ENCODE assay signal across 14 cellular contexts in genomic region chr9:94905606-94906005, GRCh38.
DNase-seq lines count a peak whose midpoint lies in the region; ATAC-seq, FAIRE-seq and TF ChIP-seq lines count a peak whose summit lies in the region.
"Had no signal": no experiment of that assay in that cellular context is flagged by ENCODE, and none has a peak within 500 bp of the region (broad histone marks: within the 10 kb centered on the region; RNA-seq: fewer than 3 reads in every experiment).

No MANE protein-coding gene starts in this region.

- no peak for TF ChIP-seq EP300 in A549 (IDR thresholded peaks at IDR 0.05)

- FAIRE-seq in A549 (lab: Jason Lieb, UNC) = no peak
- FAIRE-seq: H1 had no signal

- H3K27ac ChIP-seq in A549 (peak overlapping the region; percentile 97 to 99), cingulate gyrus (ENCODE audit: low read depth, low read length) (peak overlapping the region; percentile 90)
- H3K27ac ChIP-seq: SJSA1 had no signal

- peak overlapping the region; percentile 89 for H3K4me2 ChIP-seq in A549

- H3K9me3 ChIP-seq in A549 = no peaks in the 10 kb centered on the region
- H3K9me3 ChIP-seq: SJSA1 had no signal

- peak overlapping the region; percentile 17 for H3K27ac Mint-ChIP-seq in neural crest cell (ENCODE audit: unreplicated experiment)
- H3K27ac Mint-ChIP-seq: B cell; CD8-positive, alpha-beta T cell had no signal

- POLR2A ChIA-PET in A549 (lab: Yijun Ruan, JAX) (interaction anchor here (1.5 to 6.4 kb wide), 4 partner anchors 8 to 106 kb away, joined by 4 to 58 read pairs (median 25); no protein-coding TSS in a partner anchor), HEK293T (lab: Yijun Ruan, JAX) (no interaction called here)

- peaks cover 64% of the 10 kb centered on the region for H3K4me1 Mint-ChIP-seq in neural crest cell
- H3K4me1 Mint-ChIP-seq: B cell had no signal

- H3K4me3 Mint-ChIP-seq in neural crest cell = peak overlapping the region; percentile 28
- H3K4me3 Mint-ChIP-seq: B cell; CD8-positive, alpha-beta T cell had no signal

- H3K4me3 ChIP-seq in A549 (no peak overlapping the region), foreskin fibroblast (ENCODE audit: low read depth in 1 of 2, low read length in 2 of 2) (no peak overlapping the region)
- H3K4me3 ChIP-seq: SJSA1 had no signal

- CTCF ChIA-PET in A549 (lab: Yijun Ruan, JAX) (interaction anchor here (1.1 to 7.8 kb wide), 3 partner anchors 8 to 140 kb away, joined by 3 to 48 read pairs (median 10); no protein-coding TSS in a partner anchor), HEK293T (lab: Yijun Ruan, JAX) (interaction anchor here (1.2 kb wide), 1 partner anchor 222 kb away, joined by 3 read pairs; no protein-coding TSS in a partner anchor)

- H3K36me3 Mint-ChIP-seq in neural crest cell (ENCODE audit: low read depth) = no peaks in the 10 kb centered on the region
- H3K36me3 Mint-ChIP-seq: CD8-positive, alpha-beta T cell had no signal

- peak in 1 of 2 experiments; percentile 47 for DNase-seq in A549 (ENCODE audit: low read depth in 1 of 2, low spot score in 1 of 2)
- DNase-seq in HEK293T (ENCODE audit: extremely low spot score) = no peak
- no peak for DNase-seq in neural crest cell (ENCODE audit: low read depth, low spot score)
- no peak for DNase-seq in foreskin fibroblast
- DNase-seq: ACHN; CD8-positive, alpha-beta T cell; NCI-H2029 treated with DMSO at 0.1 percent for 48 hours; NCI-H524 treated with DMSO at 0.1 percent for 48 hours had no signal

- TF ChIP-seq POLR2A in A549 (IDR thresholded peaks at IDR 0.05; ENCODE audit: low read length) = no peak

- no peaks in the 10 kb centered on the region for H3K9me3 Mint-ChIP-seq in neural crest cell
- H3K9me3 Mint-ChIP-seq: CD8-positive, alpha-beta T cell had no signal

- no peaks in the 10 kb centered on the region for H3K27me3 Mint-ChIP-seq in neural crest cell (ENCODE audit: low read depth)
- H3K27me3 Mint-ChIP-seq: B cell had no signal

- peaks cover 95% of the 10 kb centered on the region for H3K4me1 ChIP-seq in A549

- 60% methylated on average over 2 of the region's 2 CpGs for WGBS in A549 (ENCODE audit: missing lambda C conversion rate)

- ATAC-seq in A549 (no peak), HG03378 (IDR thresholded peaks at IDR 0.05; ENCODE audit: unreplicated experiment) (no peak), GM19467 (IDR thresholded peaks at IDR 0.05; ENCODE audit: unreplicated experiment) (no peak)
- ATAC-seq: CD8-positive, alpha-beta T cell had no signal

- TF ChIP-seq CTCF in A549 (IDR thresholded peaks at IDR 0.05) = no peak
- TF ChIP-seq CTCF in neural crest cell (conservative IDR thresholded peaks at IDR 0.05) = no peak
- no peak for TF ChIP-seq CTCF in foreskin fibroblast (IDR thresholded peaks at IDR 0.05; ENCODE audit: low read depth, low read length)

- no peak for TF ChIP-seq RAD21 in A549 (conservative IDR thresholded peaks at IDR 0.05 in 1 of 2, IDR thresholded peaks at IDR 0.05 in 1 of 2)

TF ChIP-seq in A549, 52 proteins besides CTCF, POLR2A, EP300 and RAD21 (continues in another document):
- TF ChIP-seq JUNB (IDR thresholded peaks at IDR 0.05) (no peak), HOXA7 (CRISPR knock-in tag; IDR thresholded peaks at IDR 0.05) (no peak), E2F6 (IDR thresholded peaks at IDR 0.05; ENCODE audit: borderline replicate concordance, low read depth) (no peak), CHD2 (IDR thresholded peaks at IDR 0.05; ENCODE audit: low read length, partially characterized antibody) (no peak), FOSL2 (IDR thresholded peaks at IDR 0.05) (no peak), FOSL2 (CRISPR knock-in tag; IDR thresholded peaks at IDR 0.05) (no peak), RCOR1 (IDR thresholded peaks at IDR 0.05; ENCODE audit: low read depth, low read length) (no peak), HES2 (IDR thresholded peaks at IDR 0.05) (no peak), RNF2 (IDR thresholded peaks at IDR 0.05; ENCODE audit: borderline replicate concordance, low read depth) (no peak), GATA3 (IDR thresholded peaks at IDR 0.05; ENCODE audit: borderline replicate concordance) (0 out of 2 replicates have a peak, but pooled peaks have one; percentile 33), MYC (IDR thresholded peaks at IDR 0.05; ENCODE audit: borderline replicate concordance, low read length) (no peak), HOXB5 (CRISPR knock-in tag; IDR thresholded peaks at IDR 0.05) (peak; percentile 82; the same call in 1 of the 2 replicates), USF2 (IDR thresholded peaks at IDR 0.05) (no peak), KDM1A (IDR thresholded peaks at IDR 0.05; ENCODE audit: low read depth) (no peak), CHD4 (IDR thresholded peaks at IDR 0.05; ENCODE audit: borderline replicate concordance) (no peak), JUN (IDR thresholded peaks at IDR 0.05) (no peak; a peak in 1 of 5 replicates), HDAC2 (IDR thresholded peaks at IDR 0.05) (no peak)

TF ChIP-seq in HEK293T, 16 proteins besides CTCF, POLR2A, EP300 and RAD21:
- TF ChIP-seq PKNOX1 (IDR thresholded peaks at IDR 0.05) (peak; percentile 40; the same call in 1 of the 2 replicates), CTBP1 (IDR thresholded peaks at IDR 0.05; ENCODE audit: borderline replicate concordance) (no peak)
